In the genomic region with DNA sequence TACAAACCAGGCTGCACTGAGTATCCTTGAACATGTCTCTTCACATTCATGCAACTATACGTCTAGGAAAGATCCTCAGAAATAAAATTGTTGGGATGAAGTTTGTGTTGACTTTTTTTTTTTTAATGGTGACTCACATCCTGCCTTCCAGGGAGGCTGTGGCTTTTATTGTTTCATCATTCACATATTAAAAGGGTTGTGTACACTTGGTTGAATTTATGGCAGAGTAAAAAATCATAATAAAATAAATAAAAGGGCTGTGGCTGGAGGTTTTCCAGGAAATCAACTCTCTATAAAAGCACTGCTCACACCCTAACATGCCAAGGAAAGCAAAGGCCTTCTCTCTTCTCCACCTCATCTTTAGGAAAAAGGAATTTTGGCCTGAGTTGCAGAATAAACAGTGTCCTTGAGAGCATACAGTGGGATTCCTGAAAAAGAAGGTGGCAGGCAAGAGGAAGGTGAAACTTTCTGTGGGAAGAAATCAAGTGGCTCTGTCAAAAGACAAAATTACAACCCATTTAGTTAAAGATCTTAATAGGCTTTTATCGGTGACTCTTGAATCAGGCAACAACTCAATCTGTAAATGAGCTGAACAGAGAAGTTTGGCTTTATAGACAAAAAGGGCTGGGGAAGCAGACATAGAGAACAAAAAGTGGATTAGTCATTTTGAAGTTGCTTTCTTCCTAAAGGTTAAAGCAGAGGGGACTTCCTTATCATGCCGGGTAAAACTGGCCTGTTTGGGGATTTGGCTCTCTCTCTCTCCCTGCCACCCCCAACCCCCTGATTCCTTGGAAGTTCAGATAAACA, we compare ENCODE assay signal across 9 cellular contexts. TPM values are rescaled to one million over a fixed set of nuclear protein-coding genes. Genes with fewer than 3 reads are reported as not detected.
DNase-seq lines count a peak whose midpoint lies in the region; ATAC-seq and FAIRE-seq lines count a peak whose summit lies in the region.
"Had no signal": no experiment of that assay in that cellular context is flagged by ENCODE, and none has a peak within 500 bp of the region (broad histone marks: within the 10 kb centered on the region; RNA-seq: fewer than 3 reads in every experiment).

No MANE protein-coding gene starts in this region.

- DNase-seq in H4 (ENCODE audit: low spot score), result peak; percentile 88
- peak; percentile 45 for DNase-seq in SK-MEL-5 (ENCODE audit: low read depth, low spot score)
- peak; percentile 67 for DNase-seq in fibroblast of the conjunctiva (ENCODE audit: low read depth)
- DNase-seq in small intestine, result peak; percentile 75
- DNase-seq in hippocampal formation (lab: John Stamatoyannopoulos, UW), result no peak
- DNase-seq in activated T-cell treated with anti-CD3 and anti-CD28 coated beads, Interleukin-2, amount 50 U/mL, for 4 hours, result no peak
- no peak for DNase-seq in SIG-M5 (lab: John Stamatoyannopoulos, UW)
- DNase-seq in activated naive CD4-positive, alpha-beta T cell treated with anti-CD3 and anti-CD28 coated beads for 36 hours, result no peak
- DNase-seq: NCI-H187 had no signal

- H3K4me3 ChIP-seq in small intestine (ENCODE audit: low read depth in 1 of 2, low read length in 2 of 2), result no peak overlapping the region

- no peaks in the 10 kb centered on the region for H3K9me3 ChIP-seq in small intestine (ENCODE audit: control insufficient read depth, low read depth)

- CTCF ChIA-PET in activated naive CD4-positive, alpha-beta T cell treated with anti-CD3 and anti-CD28 coated beads for 36 hours (lab: Charles Lee), result interaction anchor here (1.3 to 1.6 kb wide), 2 partner anchors 230 to 477 kb away, joined by 3 to 5 read pairs; no protein-coding TSS in a partner anchor

- H3K27ac ChIP-seq in small intestine (ENCODE audit: low read depth in 1 of 2, low read length in 1 of 2), result peak overlapping the region in 1 of 2 donors; percentile 85

- no peak overlapping the region for H3K27ac Mint-ChIP-seq in activated naive CD4-positive, alpha-beta T cell treated with anti-CD3 and anti-CD28 coated beads for 36 hours

- H3K4me1 Mint-ChIP-seq in activated T-cell treated with anti-CD3 and anti-CD28 coated beads, Interleukin-2, amount 50 U/mL, for 4 hours (ENCODE audit: low read depth), result no peaks in the 10 kb centered on the region
- peaks cover 2% of the 10 kb centered on the region for H3K4me1 Mint-ChIP-seq in activated naive CD4-positive, alpha-beta T cell treated with anti-CD3 and anti-CD28 coated beads for 36 hours (ENCODE audit: low read depth)

- H3K4me3 Mint-ChIP-seq in activated T-cell treated with anti-CD3 and anti-CD28 coated beads, Interleukin-2, amount 50 U/mL, for 4 hours, result no peak overlapping the region
- no peak overlapping the region for H3K4me3 Mint-ChIP-seq in activated naive CD4-positive, alpha-beta T cell treated with anti-CD3 and anti-CD28 coated beads for 36 hours

- 13 to 30% (median 20%) methylated on average over 3 of the region's 3 CpGs for WGBS in small intestine, 3 donors

- in situ Hi-C loops in SK-MEL-5 (cut with HindIII; ENCODE audit: low pct_unique_long_range_greater_than_20kb, low sequenced_read_pairs), result no loop called here

- no peaks in the 10 kb centered on the region for H3K27me3 ChIP-seq in small intestine (ENCODE audit: control insufficient read depth in 2 of 2, insufficient read depth in 2 of 2, low read length in 2 of 2)

- H3K4me1 ChIP-seq in small intestine (ENCODE audit: control insufficient read depth in 2 of 2, insufficient read depth in 1 of 2, low read depth in 1 of 2, low read length in 1 of 2), result peaks cover 0 to 5% of the 10 kb centered on the region in 2 donors

- no peak for ATAC-seq in activated T-cell treated with anti-CD3 and anti-CD28 coated beads, Interleukin-2, amount 50 U/mL, for 4 hours

- no peaks in the 10 kb centered on the region for H3K36me3 Mint-ChIP-seq in activated T-cell treated with anti-CD3 and anti-CD28 coated beads, Interleukin-2, amount 50 U/mL, for 4 hours (ENCODE audit: insufficient read depth)
- no peaks in the 10 kb centered on the region for H3K36me3 Mint-ChIP-seq in activated naive CD4-positive, alpha-beta T cell treated with anti-CD3 and anti-CD28 coated beads for 36 hours (ENCODE audit: low read depth)

- peak; percentile 74 for FAIRE-seq in small intestine (lab: Jason Lieb, UNC)

- H3K9me3 Mint-ChIP-seq in activated T-cell treated with anti-CD3 and anti-CD28 coated beads, Interleukin-2, amount 50 U/mL, for 4 hours, result no peaks in the 10 kb centered on the region
- no peaks in the 10 kb centered on the region for H3K9me3 Mint-ChIP-seq in activated naive CD4-positive, alpha-beta T cell treated with anti-CD3 and anti-CD28 coated beads for 36 hours

- H3K27me3 Mint-ChIP-seq in activated T-cell treated with anti-CD3 and anti-CD28 coated beads, Interleukin-2, amount 50 U/mL, for 4 hours (ENCODE audit: low read depth), result peaks cover 5% of the 10 kb centered on the region
- peaks cover 10% of the 10 kb centered on the region for H3K27me3 Mint-ChIP-seq in activated naive CD4-positive, alpha-beta T cell treated with anti-CD3 and anti-CD28 coated beads for 36 hours (ENCODE audit: low read depth)

- intact Hi-C loops in activated naive CD4-positive, alpha-beta T cell treated with anti-CD3 and anti-CD28 coated beads for 36 hours (cut with micrococcal nuclease), result no loop called here

- no peaks in the 10 kb centered on the region for H3K36me3 ChIP-seq in small intestine (ENCODE audit: control insufficient read depth in 2 of 2, insufficient read depth in 2 of 2, low read length in 2 of 2)

RNA-seq across cellular contexts. Expression of a gene that starts 41.6 kb away (rescaled TPM):
- total RNA-seq in H4 (2014; rRNA removed; shearing (Covaris generic)), result 10.8 and 14.0 TPM in 2 replicates
- total RNA-seq in SK-MEL-5 (2014; rRNA removed; shearing (Covaris generic)), result 11.3 and 12.7 TPM in 2 replicates
- 9.0 and 11.1 TPM in 2 replicates for polyA plus RNA-seq in SK-MEL-5 (2015; cell fraction: cytosol; rRNA removed)
- 48.1 and 49.2 TPM in 2 replicates for polyA plus RNA-seq in SK-MEL-5 (2015; cell fraction: nucleus; rRNA removed)
- 10 to 100 TPM in 1 of 3 donors, 1 to 10 TPM in 2; 4.9 to 11.2 (median 8.1) TPM for polyA plus RNA-seq in small intestine
- 10 to 100 TPM; 13.6 to 26.8 (median 14.8) TPM for total RNA-seq in activated T-cell treated with anti-CD3 and anti-CD28 coated beads, Interleukin-2, amount 50 U/mL, for 4 hours
- 10 to 100 TPM in 1 of 2 experiments, 1 to 10 TPM in 1; 8.7 to 11.4 TPM for total RNA-seq in activated naive CD4-positive, alpha-beta T cell treated with anti-CD3 and anti-CD28 coated beads for 36 hours

Comparison
In these comparisons a context has a peak if more than half of its experiments do, and no peak if none do; other contexts are left out.
1. DNase-seq: peak in H4 (single experiment), SK-MEL-5 (single experiment), fibroblast of the conjunctiva (single experiment) and small intestine (single experiment); none in hippocampal formation (0 of 2), activated T-cell treated with anti-CD3 and anti-CD28 coated beads, Interleukin-2, amount 50 U/mL, for 4 hours (single experiment), SIG-M5 (single experiment) and activated naive CD4-positive, alpha-beta T cell treated with anti-CD3 and anti-CD28 coated beads for 36 hours (single experiment).